ENCODE assay signal across 15 cellular contexts in the genomic region with DNA sequence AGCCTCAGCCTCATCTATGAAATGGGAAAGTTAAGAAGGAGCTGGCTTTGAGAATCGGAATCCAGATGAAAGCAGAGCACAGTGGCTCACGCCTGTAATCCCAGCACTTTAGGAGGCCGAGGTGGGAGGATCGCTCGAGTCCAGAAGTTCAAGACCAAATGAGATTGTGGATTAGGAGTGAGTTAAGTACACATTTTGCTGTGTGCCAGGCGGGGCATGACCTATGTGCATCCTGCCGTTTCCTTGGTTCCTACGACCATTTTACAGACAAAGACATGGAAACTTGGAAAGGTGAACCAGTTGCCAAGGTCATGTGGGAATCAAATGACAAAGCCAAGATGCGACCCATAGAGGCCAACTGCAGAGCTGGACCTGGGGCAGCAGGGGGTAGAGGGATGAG. TPM values are rescaled to one million over a fixed set of nuclear protein-coding genes. Genes with fewer than 3 reads are reported as not detected.
DNase-seq lines count a peak whose midpoint lies in the region; TF ChIP-seq lines count a peak whose summit lies in the region.
"Had no signal": no experiment of that assay in that cellular context is flagged by ENCODE, and none has a peak within 500 bp of the region (broad histone marks: within the 10 kb centered on the region; RNA-seq: fewer than 3 reads in every experiment).

No MANE protein-coding gene starts in this region.

- H3K9me3 ChIP-seq in spleen = no peaks in the 10 kb centered on the region
- H3K9me3 ChIP-seq: BE2C, Caco-2 had no signal

- H3K4me1 ChIP-seq in spleen = no peaks in the 10 kb centered on the region
- H3K4me1 ChIP-seq: BE2C, Caco-2 had no signal

- no peak overlapping the region for H3K4me3 ChIP-seq in H7 (ENCODE audit: insufficient read depth, low read depth, low read length)
- H3K4me3 ChIP-seq in spleen = no peak overlapping the region

- H3K27ac Mint-ChIP-seq in neural crest cell (ENCODE audit: unreplicated experiment) = no peak overlapping the region

- peak overlapping the region; percentile 67 for H3K4me3 Mint-ChIP-seq in neural crest cell
- H3K4me3 Mint-ChIP-seq: CD4-positive, CD25-positive, alpha-beta regulatory T cell; H9 had no signal

- H3K27me3 ChIP-seq in H7 (ENCODE audit: control insufficient read depth, insufficient read depth, low read length) = no peaks in the 10 kb centered on the region; the same call in 1 of the 2 replicates
- peaks cover 0 to 31% (median 0%) of the 10 kb centered on the region in 7 donors for H3K27me3 ChIP-seq in spleen (replicated peaks in 1 of 7)
- H3K27me3 ChIP-seq: BE2C had no signal

- peak overlapping the region; percentile 95 for H3K27ac ChIP-seq in 22Rv1
- no peak overlapping the region for H3K27ac ChIP-seq in spleen

- TF ChIP-seq POLR2A in spleen (IDR thresholded peaks at IDR 0.05) = no peak

- peaks cover 18% of the 10 kb centered on the region for H3K36me3 ChIP-seq in H7 (replicated peaks; ENCODE audit: control insufficient read depth, insufficient read depth, low read length)
- H3K36me3 ChIP-seq in spleen = no peaks in the 10 kb centered on the region
- H3K36me3 ChIP-seq: BE2C had no signal

- no peaks in the 10 kb centered on the region for H3K9me3 Mint-ChIP-seq in neural crest cell
- H3K9me3 Mint-ChIP-seq: CD4-positive, CD25-positive, alpha-beta regulatory T cell; H9 had no signal

- no peak for TF ChIP-seq CTCF in 22Rv1 (IDR thresholded peaks at IDR 0.05)
- no peak for TF ChIP-seq CTCF in neural crest cell (conservative IDR thresholded peaks at IDR 0.05)
- no peak for TF ChIP-seq CTCF in spleen (IDR thresholded peaks at IDR 0.05 in 8 of 11, conservative IDR thresholded peaks at IDR 0.05 in 3 of 11)

- no peaks in the 10 kb centered on the region for H3K27me3 Mint-ChIP-seq in neural crest cell (ENCODE audit: low read depth)
- H3K27me3 Mint-ChIP-seq: CD4-positive, CD25-positive, alpha-beta regulatory T cell had no signal

- H3K4me1 Mint-ChIP-seq in neural crest cell = peaks cover 30% of the 10 kb centered on the region
- H3K4me1 Mint-ChIP-seq: CD4-positive, CD25-positive, alpha-beta regulatory T cell had no signal

- no peaks in the 10 kb centered on the region for H3K36me3 Mint-ChIP-seq in neural crest cell (ENCODE audit: low read depth)
- H3K36me3 Mint-ChIP-seq: CD4-positive, CD25-positive, alpha-beta regulatory T cell had no signal

- 86 to 91% (median 87%) methylated on average over 9 of the region's 9 CpGs for WGBS in spleen, 5 donors

- DNase-seq in H7 (peak; percentile 21), neural crest cell (ENCODE audit: low read depth, low spot score) (no peak), spleen (peak; percentile 33), NCI-H774 (lab: John Stamatoyannopoulos, UW) (no peak), DMS79 treated with DMSO at 0.1 percent for 48 hours (lab: John Stamatoyannopoulos, UW) (no peak)
- no peak for DNase-seq in stimulated activated CD4-positive, alpha-beta T cell treated with anti-CD3 and anti-CD28 coated beads, Interleukin-2, amount 100 ng/mL, for 48 hours
- DNase-seq: ACHN; BE2C; C1 segment of cervical spinal cord; Caco-2; CD4-positive, CD25-positive, alpha-beta regulatory T cell; GF-D8; GOT3; H9 had no signal

- intact Hi-C loops in spleen (cut with DNase I; ENCODE audit: low total_unique reads) = no loop called here

RNA-seq across cellular contexts. Expression of gene PLA2G3, which starts 4.2 kb away (rescaled TPM):
- 13.6 and 19.3 TPM in 2 replicates for total RNA-seq in H7 (2014; rRNA removed; shearing (Covaris generic))
- 24.3 and 24.7 TPM in 2 replicates for total RNA-seq in neural crest cell
- not detected for total RNA-seq in spleen
- polyA plus RNA-seq in spleen = not detected
- total RNA-seq: Caco-2; CD4-positive, CD25-positive, alpha-beta regulatory T cell had no signal
- polyA plus RNA-seq: CD4-positive, CD25-positive, alpha-beta regulatory T cell had no signal

RNA-seq across cellular contexts. Expression of gene INPP5J, which starts 13.4 kb away (rescaled TPM):
- total RNA-seq in H7 (2014; rRNA removed; shearing (Covaris generic)) = 10.6 and 11.9 TPM in 2 replicates
- total RNA-seq in neural crest cell (4.5 and 4.7 TPM in 2 replicates), spleen (under 1 TPM in 5 of 7 donors, not detected in 2; 0.23 to 0.87 (median 0.60) TPM)
- under 1 TPM; 0.14 to 0.51 (median 0.33) TPM for polyA plus RNA-seq in spleen
- total RNA-seq: CD4-positive, CD25-positive, alpha-beta regulatory T cell had no signal

RNA-seq across cellular contexts. Expression of gene RNF185, which starts 23.8 kb away (rescaled TPM):
- total RNA-seq in H7 (2014; rRNA removed; shearing (Covaris generic)) = 23.1 and 24.2 TPM in 2 replicates
- total RNA-seq in neural crest cell (31.7 and 33.8 TPM in 2 replicates), spleen (10 to 100 TPM; 22.6 to 28.5 (median 25.7) TPM)
- polyA plus RNA-seq in spleen = 10 to 100 TPM; 12.4 to 19.3 (median 12.5) TPM

RNA-seq across cellular contexts. Expression of gene SELENOM, which starts 28.8 kb away (rescaled TPM):
- 14.6 and 22.4 TPM in 2 replicates for total RNA-seq in H7 (2014; rRNA removed; shearing (Covaris generic))
- total RNA-seq in neural crest cell = 9.1 and 10.1 TPM in 2 replicates
- 10 to 100 TPM; 47.0 to 74.4 (median 66.7) TPM for total RNA-seq in spleen
- polyA plus RNA-seq in spleen = 100 to 1,000 TPM; 119 to 151 (median 138) TPM

RNA-seq across cellular contexts. Expression of gene SMTN, which starts 55.0 kb away (rescaled TPM):
- total RNA-seq in H7 (2014; rRNA removed; shearing (Covaris generic)) = 10.7 and 21.0 TPM in 2 replicates
- total RNA-seq in neural crest cell (53.8 and 55.0 TPM in 2 replicates), spleen (100 to 1,000 TPM; 124 to 230 (median 159) TPM)
- 10 to 100 TPM; 21.2 to 88.9 (median 47.0) TPM for polyA plus RNA-seq in spleen

Comparison
In these comparisons a context has a peak if more than half of its experiments do, and no peak if none do; other contexts are left out.
1. DNase-seq: peak in H7 (single experiment) and spleen (single experiment); none in neural crest cell (single experiment), NCI-H774 (single experiment), stimulated activated CD4-positive, alpha-beta T cell treated with anti-CD3 and anti-CD28 coated beads, Interleukin-2, amount 100 ng/mL, for 48 hours (0 of 2) and DMS79 treated with DMSO at 0.1 percent for 48 hours (single experiment).
2. RNA of gene PLA2G3, which starts 4.2 kb away (total RNA-seq): 24.3 to 24.7 TPM in neural crest cell and 13.6 to 19.3 TPM in H7; not detected in spleen; every median in the first group is over 10 times any median in the second.